Comparison of ENCODE assay signal across 20 cellular contexts in genomic region chr12:79635676-79636075, GRCh38. TPM values are rescaled to one million over a fixed set of nuclear protein-coding genes. Genes with fewer than 3 reads are reported as not detected.
A peak's percentile ranks its signal among the peaks of the same experiment; 100 is the strongest.
DNase-seq lines count a peak whose midpoint lies in the region; ATAC-seq and TF ChIP-seq lines count a peak whose summit lies in the region.
"Had no signal": no experiment of that assay in that cellular context is flagged by ENCODE, and none has a peak within 500 bp of the region (broad histone marks: within the 10 kb centered on the region; RNA-seq: fewer than 3 reads in every experiment).

No MANE protein-coding gene starts in this region.

- H3K27me3 ChIP-seq in mammary epithelial cell (ENCODE audit: insufficient read depth, low read length), result no peaks in the 10 kb centered on the region
- H3K27me3 ChIP-seq in mesendoderm (ENCODE audit: insufficient read depth, low read length, poor library complexity), result no peaks in the 10 kb centered on the region
- H3K27me3 ChIP-seq: hepatocyte, SJCRH30 had no signal

- H3K4me3 ChIP-seq in mammary epithelial cell (replicated peaks in 1 of 3; ENCODE audit: insufficient read depth in 1 of 3, low read depth in 2 of 3, low read length in 3 of 3), result no peak overlapping the region
- H3K4me3 ChIP-seq in mesendoderm (ENCODE audit: low read length), result no peak overlapping the region
- H3K4me3 ChIP-seq: hepatocyte, SJCRH30 had no signal

- CTCF ChIA-PET in mammary epithelial cell (lab: Charles Lee; ENCODE audit: low non-redundant PET), result no interaction called here

- no peak overlapping the region for H2BK15ac ChIP-seq in mesendoderm (replicated peaks; ENCODE audit: low read depth)

- intact Hi-C loops in mammary epithelial cell (cut with micrococcal nuclease), result loop anchor here (1.0 to 10.0 kb wide), 3 partner anchors 55 to 99 kb away; partner anchors contain the start of gene PAWR

- H2AK5ac ChIP-seq in mesendoderm (ENCODE audit: low read length), result no peak overlapping the region

- H4K20me1 ChIP-seq in mammary epithelial cell (ENCODE audit: insufficient read depth, low read length), result no peaks in the 10 kb centered on the region

- no TSS peak for BruUV-seq in mammary epithelial cell (replicated peaks; lab: Mats Ljungman, UMichigan)

- H2BK5ac ChIP-seq in mesendoderm (ENCODE audit: low read length), result no peak overlapping the region

- H3K4me2 ChIP-seq in mammary epithelial cell (ENCODE audit: insufficient read depth, low read depth, low read length) (peak overlapping the region; percentile 40), mesendoderm (ENCODE audit: low read length) (no peak overlapping the region)
- H3K4me2 ChIP-seq: hepatocyte had no signal

- dilution Hi-C loops in mammary epithelial cell (cut with HindIII; ENCODE audit: low sequenced_read_pairs), result loop anchor here (5.0 kb wide), 1 partner anchor 38 kb away; no protein-coding TSS in a partner anchor

- H3K4me1 ChIP-seq in mammary epithelial cell (ENCODE audit: insufficient read depth, low read length) (peaks cover 18% of the 10 kb centered on the region), mesendoderm (ENCODE audit: control insufficient read depth, low read depth, low read length) (peaks cover 8% of the 10 kb centered on the region)
- H3K4me1 ChIP-seq: SJCRH30 had no signal

- H3K9me3 ChIP-seq in mammary epithelial cell (replicated peaks; ENCODE audit: insufficient read depth, low read length), result no peaks in the 10 kb centered on the region
- H3K9me3 ChIP-seq: SJCRH30 had no signal

- H3K79me1 ChIP-seq in mesendoderm (ENCODE audit: low read length), result peaks cover 2% of the 10 kb centered on the region

- H3K27ac ChIP-seq in mammary epithelial cell (ENCODE audit: insufficient read depth, low read depth, low read length), result peak overlapping the region; percentile 69
- no peak overlapping the region for H3K27ac ChIP-seq in mesendoderm (ENCODE audit: low read depth, low read length)
- H3K27ac ChIP-seq: hepatocyte, SJCRH30 had no signal

- ATAC-seq in HG03108 (IDR thresholded peaks at IDR 0.05; ENCODE audit: unreplicated experiment), result no peak
- ATAC-seq: activated CD8-positive, alpha-beta memory T cell treated with anti-CD3 and anti-CD28 coated beads, Interleukin-2, amount 10 ng/mL, durations not matched to agents 7 days and 5 days; CD8-positive, alpha-beta T cell had no signal

- no peak overlapping the region for H4K5ac ChIP-seq in mesendoderm (ENCODE audit: low read length)

- no peak overlapping the region for H3K4ac ChIP-seq in mesendoderm (ENCODE audit: low read depth, low read length)

- H3K79me2 ChIP-seq in mammary epithelial cell (ENCODE audit: insufficient read depth, low read length) (peaks cover 69% of the 10 kb centered on the region), mesendoderm (ENCODE audit: control insufficient read depth, insufficient read depth, low read length) (peaks cover 42% of the 10 kb centered on the region)

- H2BK120ac ChIP-seq in mesendoderm (ENCODE audit: low read depth, low read length), result no peak overlapping the region

- peak; percentile 30 for DNase-seq in AG08395 (ENCODE audit: low spot score)
- peak; percentile 56 for DNase-seq in HCEC 1CT
- peak; percentile 68 for DNase-seq in mammary epithelial cell
- peak; percentile 70 for DNase-seq in iris pigment epithelial cell (ENCODE audit: low read depth)
- DNase-seq in activated naive CD4-positive, alpha-beta T cell treated with Interleukin-2 at 50 U/mL for 16 hours, result no peak
- no peak for DNase-seq in NAMALWA (ENCODE audit: low spot score)
- no peak for DNase-seq in mesendoderm
- DNase-seq: activated CD4-positive, alpha-beta T cell treated with anti-CD3 and anti-CD28 coated beads for 1 hour; activated CD8-positive, alpha-beta memory T cell treated with anti-CD3 and anti-CD28 coated beads, Interleukin-2, amount 10 ng/mL, durations not matched to agents 7 days and 5 days; activated gamma-delta T cell; anterior cingulate cortex; CD8-positive, alpha-beta T cell; cortex of kidney; NCI-H146; NCI-H345; SJCRH30; stimulated activated CD4-positive, alpha-beta T cell treated with anti-CD3 and anti-CD28 coated beads, Interleukin-12 subunit alpha, Interleukin-12 subunit beta, amount 100 ng/mL, for 4 hours; stimulated activated naive CD4-positive, alpha-beta T cell treated with Interleukin-2 at 50 U/mL for 16 hours had no signal

- H2AFZ ChIP-seq in mammary epithelial cell (ENCODE audit: low read depth, low read length), result no peak overlapping the region
- H2AFZ ChIP-seq: hepatocyte had no signal

- H3K9ac ChIP-seq in mammary epithelial cell (ENCODE audit: insufficient read depth, low read length) (no peak overlapping the region), mesendoderm (ENCODE audit: low read length) (no peak overlapping the region)

- H3K36me3 ChIP-seq in mammary epithelial cell (ENCODE audit: insufficient read depth, low read length) (no peaks in the 10 kb centered on the region), mesendoderm (ENCODE audit: control insufficient read depth, insufficient read depth, low read length) (no peaks in the 10 kb centered on the region)
- H3K36me3 ChIP-seq: SJCRH30 had no signal

- TF ChIP-seq CTCF in mammary epithelial cell (conservative IDR thresholded peaks at IDR 0.05 in 1 of 2, IDR thresholded peaks at IDR 0.05 in 1 of 2; ENCODE audit: extremely low read depth in 1 of 2, insufficient read depth in 1 of 2, low read depth in 1 of 2, low read length in 2 of 2), result no peak

- no peak overlapping the region for H3K18ac ChIP-seq in mesendoderm (ENCODE audit: low read length)

- in situ Hi-C loops in mammary epithelial cell (cut with MboI; ENCODE audit: low sequenced_read_pairs in 2 of 2), result no loop called here

- H3K23ac ChIP-seq in mesendoderm (ENCODE audit: low read length), result no peak overlapping the region

- H4K8ac ChIP-seq in mesendoderm (ENCODE audit: low read depth, low read length), result no peak overlapping the region

- no peak overlapping the region for H3K56ac ChIP-seq in mesendoderm (ENCODE audit: low read length)

RNA-seq across cellular contexts. Expression of gene PAWR, which starts 55.1 kb away (rescaled TPM):
- total RNA-seq in mammary epithelial cell, result 100 to 1,000 TPM; 108 to 179 TPM
- polyA plus RNA-seq in mammary epithelial cell, result 10.4 TPM
- polyA minus RNA-seq in mammary epithelial cell, result 10.6 TPM
- polyA plus RNA-seq in mesendoderm (2013, experiment 1 of 2), result 51.1 TPM
- polyA plus RNA-seq in mesendoderm (2013, experiment 2 of 2), result 50.7 TPM

Comparison
In these comparisons a context has a peak if more than half of its experiments do, and no peak if none do; other contexts are left out.
1. DNase-seq: peak in AG08395 (single experiment), HCEC 1CT (single experiment), mammary epithelial cell (single experiment) and iris pigment epithelial cell (single experiment); none in activated naive CD4-positive, alpha-beta T cell treated with Interleukin-2 at 50 U/mL for 16 hours (single experiment), NAMALWA (single experiment) and mesendoderm (single experiment).